In the genomic region with DNA sequence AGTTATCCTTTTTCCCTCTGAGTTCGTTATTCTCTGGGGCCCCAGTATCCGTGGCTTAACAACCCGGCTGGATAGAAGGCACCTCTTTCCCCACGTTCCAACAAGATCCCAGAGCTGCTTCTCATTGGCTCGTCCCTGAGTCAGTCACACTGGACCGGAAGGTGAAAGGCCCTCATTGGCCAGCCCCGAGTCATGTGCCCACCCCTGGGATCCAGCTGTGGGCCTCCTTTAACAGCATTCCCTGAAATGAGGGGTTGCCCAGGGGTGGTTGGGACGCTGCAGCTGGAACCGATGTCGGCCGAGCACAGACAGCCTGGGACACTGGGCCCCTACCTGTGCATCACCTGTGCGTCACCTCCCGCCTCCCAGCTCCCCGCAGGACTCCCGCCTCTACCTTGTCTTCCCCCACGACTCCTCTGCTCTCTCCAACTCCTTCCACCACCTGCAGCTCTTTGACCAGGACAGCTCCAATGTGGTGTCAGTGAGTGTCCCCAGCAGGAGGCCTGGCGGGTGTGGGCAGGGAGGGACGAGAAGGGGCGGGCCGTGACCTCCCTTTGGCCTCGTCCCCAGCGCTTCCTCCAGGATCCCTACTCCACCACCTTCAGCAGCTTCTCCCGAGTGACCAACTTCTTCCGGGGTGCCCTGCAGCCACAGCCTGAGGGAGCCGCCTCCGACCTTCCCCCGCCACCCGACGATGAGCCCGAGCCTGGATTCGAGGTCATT, we compare ENCODE assay signal across 20 cellular contexts. TPM values are rescaled to one million over a fixed set of nuclear protein-coding genes. Genes with fewer than 3 reads are reported as not detected.
DNase-seq lines count a peak whose midpoint lies in the region; ATAC-seq, FAIRE-seq and TF ChIP-seq lines count a peak whose summit lies in the region.
"Had no signal": no experiment of that assay in that cellular context is flagged by ENCODE, and none has a peak within 500 bp of the region (broad histone marks: within the 10 kb centered on the region; RNA-seq: fewer than 3 reads in every experiment).

No MANE protein-coding gene starts in this region.

- H2BK120ac ChIP-seq in neuronal stem cell (ENCODE audit: low read depth, low read length), result no peak overlapping the region

- peak overlapping the region; percentile 14 for H3K23ac ChIP-seq in neuronal stem cell (ENCODE audit: low read depth, low read length, poor library complexity)

- WGBS in GM12878 (ENCODE audit: insufficient coverage, insufficient replicate concordance, low lambda C conversion rate, missing lambda C conversion rate), result 84% methylated on average over 30 of the region's 31 CpGs
- no CpG with 5 or more reads among the region's 31 CpGs for WGBS in neuronal stem cell (ENCODE audit: extremely low coverage in 2 of 2, insufficient read length in 2 of 2, insufficient replicate concordance in 1 of 2), 2 donors
- 93 to 96% methylated on average over 31 of the region's 31 CpGs for WGBS in sigmoid colon, 2 donors

- H2BK12ac ChIP-seq in neuronal stem cell (ENCODE audit: low read length), result no peak overlapping the region

- CTCF ChIA-PET in HEK293 (lab: Yijun Ruan, JAX), result interaction anchor here (0.7 to 0.8 kb wide), 2 partner anchors 9 to 11 kb away, joined by 3 read pairs; no protein-coding TSS in a partner anchor
- CTCF ChIA-PET in GM12878 (lab: Yijun Ruan, JAX), result interaction anchor here (0.6 kb wide), 1 partner anchor 191 kb away, joined by 3 read pairs; no protein-coding TSS in a partner anchor

- H3K4me2 ChIP-seq in GM12878 (ENCODE audit: control insufficient read depth, insufficient read depth) (no peak overlapping the region), neuronal stem cell (ENCODE audit: insufficient read depth, low read length, poor library complexity, severe bottlenecking) (no peak overlapping the region)

- SMC1A ChIA-PET in GM12878 (lab: Charles Lee; ENCODE audit: uncharacterized antibody, unreplicated experiment), result interaction anchor here (1.1 kb wide), 1 partner anchor 13 kb away, joined by 3 read pairs; no protein-coding TSS in a partner anchor

- H3K4ac ChIP-seq in neuronal stem cell (ENCODE audit: low read length), result no peak overlapping the region

- no peak overlapping the region for H3K18ac ChIP-seq in neuronal stem cell (ENCODE audit: low read length)

- TF ChIP-seq EP300 in GM12878 (IDR thresholded peaks at IDR 0.05; ENCODE audit: borderline replicate concordance in 1 of 2, control insufficient read depth in 1 of 2, low read depth in 2 of 2, low read length in 2 of 2), result no peak
- TF ChIP-seq EP300 in sigmoid colon (IDR thresholded peaks at IDR 0.05), result no peak

- ATAC-seq in GM12878, result no peak

- no peak overlapping the region for H3K4me3 ChIP-seq in HEK293 (ENCODE audit: low read depth, low read length)
- H3K4me3 ChIP-seq in GM12878, result no peak overlapping the region
- no peak overlapping the region for H3K4me3 ChIP-seq in neuronal stem cell (ENCODE audit: low read length in 2 of 2)
- H3K4me3 ChIP-seq in sigmoid colon, result no peak overlapping the region
- H3K4me3 ChIP-seq: SJSA1, suprapubic skin had no signal

- H3K9ac ChIP-seq in GM12878 (ENCODE audit: control insufficient read depth, insufficient read depth, low read length) (no peak overlapping the region), neuronal stem cell (ENCODE audit: low read depth, low read length, poor library complexity) (no peak overlapping the region)

- H4K20me1 ChIP-seq in GM12878 (ENCODE audit: control insufficient read depth, insufficient read depth), result no peaks in the 10 kb centered on the region

- H4K8ac ChIP-seq in neuronal stem cell (ENCODE audit: low read depth, low read length), result no peak overlapping the region

- POLR2A ChIA-PET in HEK293 (lab: Yijun Ruan, JAX), result interaction anchor here (0.9 to 1.5 kb wide), 3 partner anchors 8 to 48 kb away, joined by 3 to 12 read pairs (median 6); partner anchors contain the start of gene NUP62
- POLR2A ChIA-PET in GM12878 (lab: Charles Lee), result interaction anchor here (1.0 to 1.6 kb wide), 3 partner anchors 12 to 46 kb away, joined by 3 to 5 read pairs (median 4); no protein-coding TSS in a partner anchor

- peaks cover 4% of the 10 kb centered on the region for H3K4me1 ChIP-seq in HEK293 (ENCODE audit: control insufficient read depth, insufficient read depth, low read length)
- peaks cover 8% of the 10 kb centered on the region for H3K4me1 ChIP-seq in GM12878 (ENCODE audit: control insufficient read depth, insufficient read depth, low read length)
- H3K4me1 ChIP-seq in neuronal stem cell (ENCODE audit: control insufficient read depth in 2 of 2, insufficient read depth in 1 of 2, low read depth in 1 of 2, low read length in 2 of 2), result peaks cover 5 to 7% of the 10 kb centered on the region in 2 donors
- peaks cover 0 to 16% (median 11%) of the 10 kb centered on the region in 4 donors for H3K4me1 ChIP-seq in sigmoid colon

- no peak overlapping the region for H2AK5ac ChIP-seq in neuronal stem cell (ENCODE audit: low read depth, low read length)

- H2AFZ ChIP-seq in GM12878 (ENCODE audit: control insufficient read depth, low read depth, low read length), result no peak overlapping the region
- H2AFZ ChIP-seq in neuronal stem cell (ENCODE audit: low read length), result no peak overlapping the region

- no peak for DNase-seq in GM12878 (ENCODE audit: low read depth, low spot score)
- no peak for DNase-seq in neuronal stem cell (ENCODE audit: low spot score)
- no peak for DNase-seq in sigmoid colon
- DNase-seq in epidermal melanocyte (ENCODE audit: insufficient read length, low spot score), result no peak
- DNase-seq in GDM1 (lab: John Stamatoyannopoulos, UW), result no peak
- DNase-seq: activated CD4-positive, alpha-beta memory T cell treated with anti-CD3 and anti-CD28 coated beads, Interleukin-2, amount 10 ng/mL, durations not matched to agents 7 days and 5 days; amygdala; C1 segment of cervical spinal cord; EL; Karpas-422; NCI-H1436; nephron progenitor cell; retina had no signal

- H2BK15ac ChIP-seq in neuronal stem cell (ENCODE audit: low read length), result no peak overlapping the region

- H3K36me3 ChIP-seq in HEK293 (ENCODE audit: control insufficient read depth in 2 of 2, insufficient read depth in 1 of 2, low read length in 2 of 2) (peaks cover 13 to 62% of the 10 kb centered on the region in 2 experiments; a peak in 2 of 3 replicates), GM12878 (ENCODE audit: control insufficient read depth in 2 of 2, insufficient read depth in 2 of 2, low read length in 1 of 2) (peaks cover 8 to 13% of the 10 kb centered on the region in 2 experiments), neuronal stem cell (replicated peaks in 1 of 2; ENCODE audit: control insufficient read depth in 2 of 2, insufficient read depth in 2 of 2, low read length in 2 of 2) (peaks cover 62 to 69% of the 10 kb centered on the region in 2 donors), sigmoid colon (peaks cover 57 to 83% (median 60%) of the 10 kb centered on the region in 4 donors)

- in situ Hi-C loops in GM12878 (cut with MboI), result loop anchor here (25.0 kb wide), 1 partner anchor 1245 kb away; the partner anchor contains the start of genes CA11 and DBP

- TF ChIP-seq POLR2A in GM12878 (IDR thresholded peaks at IDR 0.05; ENCODE audit: low read depth, low read length) (peak; percentile 36; the same call in 1 of the 2 replicates), sigmoid colon (IDR thresholded peaks at IDR 0.05) (no peak)

- intact Hi-C loops in GM12878 (cut with micrococcal nuclease; ENCODE audit: unreplicated experiment) (no loop called here), sigmoid colon (cut with DNase I) (no loop called here)

- RAD21 ChIA-PET in GM12878 (lab: Charles Lee; ENCODE audit: unreplicated experiment), result no interaction called here

- H3K27ac ChIP-seq in HEK293 (ENCODE audit: extremely low read depth, low read depth, low read length) (no peak overlapping the region), GM12878 (ENCODE audit: control insufficient read depth, insufficient read depth) (no peak overlapping the region), neuronal stem cell (replicated peaks; ENCODE audit: low read length) (no peak overlapping the region), sigmoid colon (no peak overlapping the region)
- H3K27ac ChIP-seq: epithelial cell of prostate, HL-60, SJSA1, suprapubic skin had no signal

- no TSS peak for BruUV-seq in GM12878 (replicated peaks; lab: Mats Ljungman, UMichigan)

- H3K27me3 ChIP-seq in GM12878 (replicated peaks in 1 of 2; ENCODE audit: control insufficient read depth in 2 of 2, insufficient read depth in 2 of 2, low read length in 1 of 2) (no peaks in the 10 kb centered on the region), neuronal stem cell (ENCODE audit: control insufficient read depth in 3 of 3, insufficient read depth in 3 of 3, low read depth in 1 of 3, low read length in 3 of 3) (no peaks in the 10 kb centered on the region), sigmoid colon (no peaks in the 10 kb centered on the region)
- H3K27me3 ChIP-seq: SJSA1, suprapubic skin had no signal

- H3K14ac ChIP-seq in neuronal stem cell (ENCODE audit: low read length), result no peak overlapping the region

- no peak overlapping the region for H4K91ac ChIP-seq in neuronal stem cell (ENCODE audit: low read depth, low read length, poor library complexity)

- no peak for FAIRE-seq in GM12878 (lab: Jason Lieb, UNC)
- FAIRE-seq: GM12892, TTC549 had no signal

- no peak overlapping the region for H2BK5ac ChIP-seq in neuronal stem cell (ENCODE audit: low read length)

- H3K79me2 ChIP-seq in GM12878 (ENCODE audit: control insufficient read depth, insufficient read depth, low read length), result peaks cover 6% of the 10 kb centered on the region

- H3K79me1 ChIP-seq in neuronal stem cell (ENCODE audit: low read depth, low read length), result peaks cover 13% of the 10 kb centered on the region

- H3K9me3 ChIP-seq in HEK293 (ENCODE audit: control insufficient read depth, insufficient read depth, low read depth, low read length) (no peaks in the 10 kb centered on the region), GM12878 (replicated peaks; ENCODE audit: control insufficient read depth, insufficient read depth, low read length) (no peaks in the 10 kb centered on the region; the same call in 2 of the 3 replicates), neuronal stem cell (replicated peaks in 1 of 2; ENCODE audit: control insufficient read depth in 2 of 2, insufficient read depth in 1 of 2, low read depth in 1 of 2, low read length in 2 of 2) (peaks cover 7 to 14% of the 10 kb centered on the region in 2 donors), sigmoid colon (no peaks in the 10 kb centered on the region)
- H3K9me3 ChIP-seq: suprapubic skin had no signal

- TF ChIP-seq CTCF in HEK293 (tag by site-specific recombination; IDR thresholded peaks at IDR 0.05) (no peak), GM12878 (IDR thresholded peaks at IDR 0.05 in 2 of 3, conservative IDR thresholded peaks at IDR 0.05 in 1 of 3; ENCODE audit: control insufficient read depth in 2 of 3, extremely low read depth in 1 of 3, insufficient read depth in 1 of 3, low read depth in 3 of 3, low read length in 3 of 3) (no peak), sigmoid colon (IDR thresholded peaks at IDR 0.05) (no peak)

- TF ChIP-seq RAD21 in GM12878 (IDR thresholded peaks at IDR 0.05; ENCODE audit: insufficient read depth, low read depth, low read length), result no peak

RNA-seq across cellular contexts. Expression of gene TBC1D17, which starts 4.3 kb away (rescaled TPM):
- total RNA-seq in GM12878 (2013; cell fraction: nucleolus; rRNA removed), result 24.8 and 29.4 TPM in 2 replicates
- 3.5 and 3.6 TPM in 2 replicates for total RNA-seq in GM12878 (2014; rRNA removed)
- total RNA-seq in GM12878 (2014; rRNA removed; fragmentation: Illumina TruSeq; extraction: Trizol), result 3.1 and 3.2 TPM in 2 replicates
- total RNA-seq in GM12878 (2021), result 20.4 and 20.9 TPM in 2 replicates
- 36.4 TPM for polyA plus RNA-seq in GM12878 (2011; ENCODE audit: low read depth)
- 11.7 and 18.9 TPM in 2 replicates for polyA plus RNA-seq in GM12878 (2011; rRNA removed)
- 21.8 and 25.4 TPM in 2 replicates for polyA plus RNA-seq in GM12878 (2011; cell fraction: cytosol; rRNA removed)
- polyA plus RNA-seq in GM12878 (2011; cell fraction: nucleus; rRNA removed), result 93.9 and 98.8 TPM in 2 replicates
- polyA plus RNA-seq in GM12878 (2012), result 45.9 and 50.1 TPM in 2 replicates
- polyA plus RNA-seq in GM12878 (2014; fragmentation: Illumina TruSeq; extraction: Trizol), result 8.6 and 10.9 TPM in 2 replicates
- under 1 TPM; 0.42 to 0.52 TPM for polyA plus RNA-seq in GM12878 (2014; fragmentation: Nextera tagmentation; extraction: Ambion mirVana)
- 17.4 and 22.3 TPM in 2 replicates for polyA plus RNA-seq in GM12878 (2014; rRNA removed)
- 10 to 100 TPM; 11.5 to 13.2 TPM for polyA plus RNA-seq in GM12878 (2016; fragmentation: Nextera tagmentation; extraction: Ambion mirVana)
- 11.3 and 21.0 TPM in 2 replicates for polyA minus RNA-seq in GM12878 (2011; rRNA and poly(A)+ RNA removed)
- polyA minus RNA-seq in GM12878 (2011; cell fraction: cytosol; rRNA and poly(A)+ RNA removed), result 9.3 and 10.2 TPM in 2 replicates
- polyA minus RNA-seq in GM12878 (2011; cell fraction: nucleus; rRNA and poly(A)+ RNA removed), result 18.5 and 22.0 TPM in 2 replicates
- polyA plus RNA-seq in neuronal stem cell (2013, experiment 1 of 2), result 29.5 TPM
- 29.9 TPM for polyA plus RNA-seq in neuronal stem cell (2013, experiment 2 of 2)
- 10 to 100 TPM; 25.0 to 41.0 (median 26.6) TPM for total RNA-seq in sigmoid colon
- polyA plus RNA-seq in sigmoid colon, result 10 to 100 TPM; 13.4 to 29.5 (median 22.8) TPM

RNA-seq across cellular contexts. Expression of gene AKT1S1, which starts 4.7 kb away (rescaled TPM):
- total RNA-seq in GM12878 (2013; cell fraction: nucleolus; rRNA removed), result 16.5 and 17.4 TPM in 2 replicates
- total RNA-seq in GM12878 (2014; rRNA removed), result 7.7 and 9.3 TPM in 2 replicates
- 3.8 and 5.1 TPM in 2 replicates for total RNA-seq in GM12878 (2014; rRNA removed; fragmentation: Illumina TruSeq; extraction: Trizol)
- 20.9 and 21.4 TPM in 2 replicates for total RNA-seq in GM12878 (2021)
- 3.8 TPM for polyA plus RNA-seq in GM12878 (2011; ENCODE audit: low read depth)
- 7.2 and 13.1 TPM in 2 replicates for polyA plus RNA-seq in GM12878 (2011; rRNA removed)
- polyA plus RNA-seq in GM12878 (2011; cell fraction: cytosol; rRNA removed), result 19.6 and 24.1 TPM in 2 replicates
- 62.1 and 64.3 TPM in 2 replicates for polyA plus RNA-seq in GM12878 (2011; cell fraction: nucleus; rRNA removed)
- 16.2 and 17.4 TPM in 2 replicates for polyA plus RNA-seq in GM12878 (2012)
- polyA plus RNA-seq in GM12878 (2014; fragmentation: Illumina TruSeq; extraction: Trizol), result 9.4 and 11.6 TPM in 2 replicates
- 1 to 10 TPM in 1 of 2 experiments, under 1 TPM in 1; 0.43 to 1.2 TPM for polyA plus RNA-seq in GM12878 (2014; fragmentation: Nextera tagmentation; extraction: Ambion mirVana)
- polyA plus RNA-seq in GM12878 (2014; rRNA removed), result 23.0 and 24.5 TPM in 2 replicates
- 10 to 100 TPM; 13.4 to 15.4 TPM for polyA plus RNA-seq in GM12878 (2016; fragmentation: Nextera tagmentation; extraction: Ambion mirVana)
- 6.1 and 9.8 TPM in 2 replicates for polyA minus RNA-seq in GM12878 (2011; rRNA and poly(A)+ RNA removed)
- 5.3 and 5.8 TPM in 2 replicates for polyA minus RNA-seq in GM12878 (2011; cell fraction: cytosol; rRNA and poly(A)+ RNA removed)
- 14.9 and 24.9 TPM in 2 replicates for polyA minus RNA-seq in GM12878 (2011; cell fraction: nucleus; rRNA and poly(A)+ RNA removed)
- 45.3 TPM for polyA plus RNA-seq in neuronal stem cell (2013, experiment 1 of 2)
- 42.9 TPM for polyA plus RNA-seq in neuronal stem cell (2013, experiment 2 of 2)
- 10 to 100 TPM; 13.6 to 16.1 (median 14.6) TPM for total RNA-seq in sigmoid colon
- 10 to 100 TPM; 30.3 to 55.9 (median 33.6) TPM for polyA plus RNA-seq in sigmoid colon

RNA-seq across cellular contexts. Expression of gene PNKP, which starts 14.5 kb away (rescaled TPM):
- 72.0 and 74.7 TPM in 2 replicates for total RNA-seq in GM12878 (2013; cell fraction: nucleolus; rRNA removed)
- total RNA-seq in GM12878 (2014; rRNA removed) (42.3 and 55.5 TPM in 2 replicates), GM12878 (2014; rRNA removed; fragmentation: Illumina TruSeq; extraction: Trizol) (19.3 and 20.2 TPM in 2 replicates), GM12878 (2021) (61.4 and 82.3 TPM in 2 replicates), sigmoid colon (10 to 100 TPM; 28.2 to 44.0 (median 33.9) TPM)
- 13.5 TPM for polyA plus RNA-seq in GM12878 (2011; ENCODE audit: low read depth)
- polyA plus RNA-seq in GM12878 (2011; rRNA removed) (9.2 and 14.6 TPM in 2 replicates), GM12878 (2014; fragmentation: Illumina TruSeq; extraction: Trizol) (15.1 and 20.3 TPM in 2 replicates), GM12878 (2014; fragmentation: Nextera tagmentation; extraction: Ambion mirVana) (1 to 10 TPM; 2.9 to 4.0 TPM), GM12878 (2014; rRNA removed) (73.5 and 77.2 TPM in 2 replicates), GM12878 (2016; fragmentation: Nextera tagmentation; extraction: Ambion mirVana) (10 to 100 TPM; 46.2 to 47.4 TPM), sigmoid colon (10 to 100 TPM; 27.0 to 88.8 (median 34.0) TPM)
- 12.5 and 23.5 TPM in 2 replicates for polyA plus RNA-seq in GM12878 (2011; cell fraction: cytosol; rRNA removed)
- 123 and 193 TPM in 2 replicates for polyA plus RNA-seq in GM12878 (2011; cell fraction: nucleus; rRNA removed)
- polyA plus RNA-seq in GM12878 (2012), result 31.3 and 48.0 TPM in 2 replicates
- 9.7 and 14.6 TPM in 2 replicates for polyA minus RNA-seq in GM12878 (2011; rRNA and poly(A)+ RNA removed)
- polyA minus RNA-seq in GM12878 (2011; cell fraction: cytosol; rRNA and poly(A)+ RNA removed), result 9.6 and 16.8 TPM in 2 replicates
- polyA minus RNA-seq in GM12878 (2011; cell fraction: nucleus; rRNA and poly(A)+ RNA removed), result 27.8 and 56.3 TPM in 2 replicates
- 56.3 TPM for polyA plus RNA-seq in neuronal stem cell (2013, experiment 1 of 2)
- polyA plus RNA-seq in neuronal stem cell (2013, experiment 2 of 2), result 62.9 TPM

RNA-seq across cellular contexts. Expression of gene IL4I1, which starts 14.9 kb away (rescaled TPM):
- 73.8 and 88.4 TPM in 2 replicates for total RNA-seq in GM12878 (2013; cell fraction: nucleolus; rRNA removed)
- total RNA-seq in GM12878 (2014; rRNA removed), result 39.1 and 51.0 TPM in 2 replicates
- total RNA-seq in GM12878 (2014; rRNA removed; fragmentation: Illumina TruSeq; extraction: Trizol), result 16.2 and 17.4 TPM in 2 replicates
- total RNA-seq in GM12878 (2021), result 80.0 and 82.6 TPM in 2 replicates
- polyA plus RNA-seq in GM12878 (2011; ENCODE audit: low read depth), result 16.2 TPM
- 37.4 and 83.8 TPM in 2 replicates for polyA plus RNA-seq in GM12878 (2011; rRNA removed)
- polyA plus RNA-seq in GM12878 (2011; cell fraction: cytosol; rRNA removed), result 134 and 171 TPM in 2 replicates
- 271 and 308 TPM in 2 replicates for polyA plus RNA-seq in GM12878 (2011; cell fraction: nucleus; rRNA removed)
- 49.6 and 88.7 TPM in 2 replicates for polyA plus RNA-seq in GM12878 (2012)
- polyA plus RNA-seq in GM12878 (2014; fragmentation: Illumina TruSeq; extraction: Trizol), result 4.8 and 20.1 TPM in 2 replicates
- under 1 TPM; 0.62 to 1.00 TPM for polyA plus RNA-seq in GM12878 (2014; fragmentation: Nextera tagmentation; extraction: Ambion mirVana)
- 42.5 and 53.3 TPM in 2 replicates for polyA plus RNA-seq in GM12878 (2014; rRNA removed)
- 10 to 100 TPM; 43.0 to 45.5 TPM for polyA plus RNA-seq in GM12878 (2016; fragmentation: Nextera tagmentation; extraction: Ambion mirVana)
- polyA minus RNA-seq in GM12878 (2011; rRNA and poly(A)+ RNA removed), result 56.8 and 118 TPM in 2 replicates
- polyA minus RNA-seq in GM12878 (2011; cell fraction: cytosol; rRNA and poly(A)+ RNA removed), result 132 and 154 TPM in 2 replicates
- 56.3 and 66.6 TPM in 2 replicates for polyA minus RNA-seq in GM12878 (2011; cell fraction: nucleus; rRNA and poly(A)+ RNA removed)
- 0.28 TPM for polyA plus RNA-seq in neuronal stem cell (2013, experiment 1 of 2)
- 0.26 TPM for polyA plus RNA-seq in neuronal stem cell (2013, experiment 2 of 2)
- under 1 TPM; 0.28 to 0.66 (median 0.38) TPM for total RNA-seq in sigmoid colon
- polyA plus RNA-seq in sigmoid colon, result 1 to 10 TPM; 1.8 to 6.8 (median 3.5) TPM

RNA-seq across cellular contexts. Expression of gene PTOV1, which starts 30.9 kb away (rescaled TPM):
- total RNA-seq in GM12878 (2013; cell fraction: nucleolus; rRNA removed), result 58.2 and 66.1 TPM in 2 replicates
- total RNA-seq in GM12878 (2014; rRNA removed), result 28.7 and 36.6 TPM in 2 replicates
- 17.8 and 18.1 TPM in 2 replicates for total RNA-seq in GM12878 (2014; rRNA removed; fragmentation: Illumina TruSeq; extraction: Trizol)
- total RNA-seq in GM12878 (2021), result 76.7 and 83.5 TPM in 2 replicates
- 30.2 TPM for polyA plus RNA-seq in GM12878 (2011; ENCODE audit: low read depth)
- 13.2 and 23.4 TPM in 2 replicates for polyA plus RNA-seq in GM12878 (2011; rRNA removed)
- 27.6 and 37.3 TPM in 2 replicates for polyA plus RNA-seq in GM12878 (2011; cell fraction: cytosol; rRNA removed)
- polyA plus RNA-seq in GM12878 (2011; cell fraction: nucleus; rRNA removed), result 211 and 220 TPM in 2 replicates
- polyA plus RNA-seq in GM12878 (2012), result 65.8 and 71.6 TPM in 2 replicates
- polyA plus RNA-seq in GM12878 (2014; fragmentation: Illumina TruSeq; extraction: Trizol), result 3.6 and 21.2 TPM in 2 replicates
- polyA plus RNA-seq in GM12878 (2014; fragmentation: Nextera tagmentation; extraction: Ambion mirVana), result 10 to 100 TPM in 1 of 2 experiments, 1 to 10 TPM in 1; 3.2 to 10.6 TPM
- 38.1 and 41.5 TPM in 2 replicates for polyA plus RNA-seq in GM12878 (2014; rRNA removed)
- polyA plus RNA-seq in GM12878 (2016; fragmentation: Nextera tagmentation; extraction: Ambion mirVana), result 10 to 100 TPM; 14.8 to 45.0 TPM
- 23.6 and 59.2 TPM in 2 replicates for polyA minus RNA-seq in GM12878 (2011; rRNA and poly(A)+ RNA removed)
- polyA minus RNA-seq in GM12878 (2011; cell fraction: cytosol; rRNA and poly(A)+ RNA removed), result 23.4 and 35.5 TPM in 2 replicates
- polyA minus RNA-seq in GM12878 (2011; cell fraction: nucleus; rRNA and poly(A)+ RNA removed), result 46.5 and 68.3 TPM in 2 replicates
- polyA plus RNA-seq in neuronal stem cell (2013, experiment 1 of 2), result 316 TPM
- 321 TPM for polyA plus RNA-seq in neuronal stem cell (2013, experiment 2 of 2)
- 100 to 1,000 TPM in 1 of 4 donors, 10 to 100 TPM in 3; 52.2 to 105 (median 68.1) TPM for total RNA-seq in sigmoid colon
- polyA plus RNA-seq in sigmoid colon, result 10 to 100 TPM; 54.8 to 79.7 (median 62.5) TPM

Comparison
In these comparisons a context has a peak if more than half of its experiments do, and no peak if none do; other contexts are left out.
1. Of the 9 proteins assayed by ChIP-seq in both HEK293 and GM12878: peak only in HEK293: none; only in GM12878: PBX3; in both: none; in neither: 8.